Comparison of ENCODE assay signal across 12 cellular contexts in the genomic region with DNA sequence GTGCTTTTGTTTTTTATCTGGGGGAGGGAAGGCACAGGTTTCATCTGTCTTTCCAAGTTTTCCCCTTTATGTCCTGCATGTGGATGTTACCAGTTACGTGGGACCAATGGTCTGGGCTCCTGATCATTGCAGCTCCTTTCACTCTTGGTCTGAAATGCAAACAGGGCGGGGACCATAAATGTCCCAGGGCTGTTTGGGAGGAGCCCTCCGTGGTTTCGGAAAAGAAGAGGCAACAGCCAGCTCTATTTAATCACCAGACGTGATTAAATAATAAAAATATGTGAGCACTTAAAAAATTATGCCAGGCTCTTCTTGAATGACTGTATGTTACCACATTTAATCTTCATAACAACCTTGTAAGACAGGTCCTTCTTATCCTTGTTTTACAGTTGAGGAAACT.
"Had no signal": no experiment of that assay in that cellular context is flagged by ENCODE, and none has a peak within 500 bp of the region (broad histone marks: within the 10 kb centered on the region; RNA-seq: fewer than 3 reads in every experiment).

No MANE protein-coding gene starts in this region.

- H3K27me3 ChIP-seq: right atrium auricular region, tibial artery had no signal

- H3K4me1 ChIP-seq: lower lobe of right lung, right atrium auricular region, tibial artery had no signal

- DNase-seq: activated CD4-positive, alpha-beta T cell treated with anti-CD3 and anti-CD28 coated beads, Interleukin-2, amount 50 U/mL, for 48 hours; activated CD8-positive, alpha-beta memory T cell treated with anti-CD3 and anti-CD28 coated beads, Interleukin-2, amount 50 U/mL, for 4 hours; activated gamma-delta T cell treated with Interleukin-2 at 50 U/mL for 16 hours; activated T-cell treated with anti-CD3 and anti-CD28 coated beads, Interleukin-2, amount 50 U/mL, for 72 hours; hypothalamus; lower lobe of right lung; naive thymus-derived CD8-positive, alpha-beta T cell; T-helper 2 cell; tibial artery had no signal

- H3K36me3 ChIP-seq: lower lobe of right lung, right atrium auricular region, tibial artery had no signal

- H3K4me3 ChIP-seq: lower lobe of right lung, right atrium auricular region, tibial artery had no signal

- H3K9me3 ChIP-seq: lower lobe of right lung, right atrium auricular region, tibial artery had no signal

- H3K27ac ChIP-seq: lower lobe of right lung, right atrium auricular region, tibial artery had no signal

- ATAC-seq: activated CD4-positive, CD25-positive, alpha-beta regulatory T cell treated with anti-CD3 and anti-CD28 coated beads, Interleukin-2, amount 50 U/mL, for 24 hours; activated T-cell treated with anti-CD3 and anti-CD28 coated beads, Interleukin-2, amount 50 U/mL, for 72 hours; lower lobe of right lung; naive thymus-derived CD8-positive, alpha-beta T cell; stimulated activated effector memory CD8-positive, alpha-beta T cell treated with anti-CD3 and anti-CD28 coated beads, Interleukin-12 subunit alpha, Interleukin-12 subunit beta, amount 100 ng/mL, for 72 hours had no signal
